10 cellular contexts compared by ENCODE assay signal in genomic region chr19:32458500-32459123, GRCh38. TPM values are rescaled to one million over a fixed set of nuclear protein-coding genes. Genes with fewer than 3 reads are reported as not detected.
A peak's percentile ranks its signal among the peaks of the same experiment; 100 is the strongest.
DNase-seq lines count a peak whose midpoint lies in the region; ATAC-seq and TF ChIP-seq lines count a peak whose summit lies in the region.
"Had no signal": no experiment of that assay in that cellular context is flagged by ENCODE, and none has a peak within 500 bp of the region (broad histone marks: within the 10 kb centered on the region; RNA-seq: fewer than 3 reads in every experiment).

No MANE protein-coding gene starts in this region.

- H3K27me3 ChIP-seq in CD4-positive, CD25-positive, alpha-beta regulatory T cell (ENCODE audit: control insufficient read depth, insufficient read depth, low read length) = no peaks in the 10 kb centered on the region
- H3K27me3 ChIP-seq in OCI-LY3 (ENCODE audit: low read depth, low read length) = no peaks in the 10 kb centered on the region

- H3K9me3 Mint-ChIP-seq in CD4-positive, CD25-positive, alpha-beta regulatory T cell = no peaks in the 10 kb centered on the region
- H3K9me3 Mint-ChIP-seq: activated B cell treated with CpG ODN at 0.5 μM for 24 hours had no signal

- H3K4me1 Mint-ChIP-seq in CD4-positive, CD25-positive, alpha-beta regulatory T cell = peaks cover 11 to 24% (median 21%) of the 10 kb centered on the region in 4 donors

- peak overlapping the region; percentile 44 for H3K4me2 ChIP-seq in OCI-LY3 (ENCODE audit: low read length)

- peak; percentile 44 to 61 for ATAC-seq in CD4-positive, CD25-positive, alpha-beta regulatory T cell (ENCODE audit: low read depth in 2 of 2)
- peak; percentile 86 for ATAC-seq in GM19023 (IDR thresholded peaks at IDR 0.05; ENCODE audit: unreplicated experiment)
- peak; percentile 76 for ATAC-seq in HG02763 (IDR thresholded peaks at IDR 0.05; ENCODE audit: unreplicated experiment)

- no peak overlapping the region for H3K27ac ChIP-seq in CD4-positive, CD25-positive, alpha-beta regulatory T cell (ENCODE audit: insufficient read depth, low read length, poor library complexity, severe bottlenecking)
- H3K27ac ChIP-seq in OCI-LY3 (ENCODE audit: low read length) (no peak overlapping the region), substantia nigra (ENCODE audit: low read depth, low read length, poor library complexity, severe bottlenecking) (no peak overlapping the region)

- H3K36me3 Mint-ChIP-seq in CD4-positive, CD25-positive, alpha-beta regulatory T cell = peaks cover 14% of the 10 kb centered on the region

- H4K20me1 ChIP-seq in OCI-LY3 (ENCODE audit: insufficient read depth, low read length) = no peaks in the 10 kb centered on the region

- H3K36me3 ChIP-seq in CD4-positive, CD25-positive, alpha-beta regulatory T cell (ENCODE audit: control insufficient read depth, insufficient read depth, low read length) = peaks cover 8% of the 10 kb centered on the region
- peaks cover 16% of the 10 kb centered on the region for H3K36me3 ChIP-seq in OCI-LY3 (replicated peaks; ENCODE audit: low read depth, low read length)

- H3K4me1 ChIP-seq in CD4-positive, CD25-positive, alpha-beta regulatory T cell (ENCODE audit: control insufficient read depth, insufficient read depth, low read length, poor library complexity, severe bottlenecking) = peaks cover 14% of the 10 kb centered on the region
- H3K4me1 ChIP-seq in OCI-LY3 (ENCODE audit: low read length) = peaks cover 12% of the 10 kb centered on the region

- H3K9ac ChIP-seq in OCI-LY3 (ENCODE audit: low read length) = no peak overlapping the region

- peak overlapping the region; percentile 10 to 60 (median 44) for H3K4me3 Mint-ChIP-seq in CD4-positive, CD25-positive, alpha-beta regulatory T cell
- H3K4me3 Mint-ChIP-seq: activated B cell treated with CpG ODN at 0.5 μM for 24 hours had no signal

- H3K27ac Mint-ChIP-seq in CD4-positive, CD25-positive, alpha-beta regulatory T cell = peak overlapping the region; percentile 86 to 94 (median 92)
- H3K27ac Mint-ChIP-seq: activated B cell treated with CpG ODN at 0.5 μM for 24 hours had no signal

- DNase-seq in CD4-positive, CD25-positive, alpha-beta regulatory T cell = peak in 2 of 3 donors; percentile 13 to 71
- no peak for DNase-seq in NCI-H2081 (lab: John Stamatoyannopoulos, UW)
- DNase-seq in SHP77 treated with DMSO at 0.1 percent for 48 hours (lab: John Stamatoyannopoulos, UW) = no peak
- no peak for DNase-seq in substantia nigra (lab: John Stamatoyannopoulos, UW)
- no peak for DNase-seq in stimulated activated CD4-positive, alpha-beta T cell treated with anti-CD3 and anti-CD28 coated beads, Interleukin-4, amount 100 ng/mL, for 1 hour
- DNase-seq: activated B cell treated with CpG ODN at 0.5 μM for 24 hours, NCI-H510A treated with DMSO at 0.1 percent for 48 hours had no signal

- no peaks in the 10 kb centered on the region for H3K9me3 ChIP-seq in CD4-positive, CD25-positive, alpha-beta regulatory T cell (ENCODE audit: control insufficient read depth in 2 of 2, low read length in 2 of 2)
- no peaks in the 10 kb centered on the region for H3K9me3 ChIP-seq in OCI-LY3 (ENCODE audit: insufficient read depth, low read length)

- no peaks in the 10 kb centered on the region for H3K79me2 ChIP-seq in OCI-LY3 (ENCODE audit: low read length)

- no peak overlapping the region for H2AFZ ChIP-seq in OCI-LY3 (ENCODE audit: low read depth, low read length)

- peak overlapping the region; percentile 64 for H3K4me3 ChIP-seq in CD4-positive, CD25-positive, alpha-beta regulatory T cell (ENCODE audit: low read depth, low read length)
- no peak overlapping the region for H3K4me3 ChIP-seq in OCI-LY3 (ENCODE audit: low read length)

- no peaks in the 10 kb centered on the region for H3K27me3 Mint-ChIP-seq in CD4-positive, CD25-positive, alpha-beta regulatory T cell
- H3K27me3 Mint-ChIP-seq: activated B cell treated with CpG ODN at 0.5 μM for 24 hours had no signal

- TF ChIP-seq CTCF in OCI-LY3 (IDR thresholded peaks at IDR 0.05; ENCODE audit: low read depth, low read length) = no peak

RNA-seq across cellular contexts. Expression of gene DPY19L3, which starts 53.0 kb away (rescaled TPM):
- total RNA-seq in CD4-positive, CD25-positive, alpha-beta regulatory T cell = 17.4 TPM
- 1 to 10 TPM; 4.5 to 6.4 (median 5.7) TPM for polyA plus RNA-seq in CD4-positive, CD25-positive, alpha-beta regulatory T cell

Comparison
In these comparisons a context has a peak if more than half of its experiments do, and no peak if none do; other contexts are left out.
1. DNase-seq: peak in CD4-positive, CD25-positive, alpha-beta regulatory T cell (2 of 3); none in NCI-H2081 (0 of 2), SHP77 treated with DMSO at 0.1 percent for 48 hours (single experiment), substantia nigra (0 of 49) and stimulated activated CD4-positive, alpha-beta T cell treated with anti-CD3 and anti-CD28 coated beads, Interleukin-4, amount 100 ng/mL, for 1 hour (single experiment).
2. Peak in every context shown above with its lines, with median percentiles within 50 percentile points of each other: ATAC-seq.